Comparison of ENCODE assay signal across 9 cellular contexts in genomic region chr1:35564037-35564883, GRCh38. TPM values are rescaled to one million over a fixed set of nuclear protein-coding genes. Genes with fewer than 3 reads are reported as not detected.
A peak's percentile ranks its signal among the peaks of the same experiment; 100 is the strongest.
DNase-seq lines count a peak whose midpoint lies in the region; ATAC-seq and TF ChIP-seq lines count a peak whose summit lies in the region.
"Had no signal": no experiment of that assay in that cellular context is flagged by ENCODE, and none has a peak within 500 bp of the region (broad histone marks: within the 10 kb centered on the region; RNA-seq: fewer than 3 reads in every experiment).

No MANE protein-coding gene starts in this region.

- no peak overlapping the region for H3K4me3 ChIP-seq in effector memory CD4-positive, alpha-beta T cell (ENCODE audit: insufficient read depth, low read depth, low read length, poor library complexity, severe bottlenecking)

- no peaks in the 10 kb centered on the region for H3K27me3 Mint-ChIP-seq in activated CD8-positive, alpha-beta T cell treated with anti-CD3 and anti-CD28 coated beads for 36 hours
- H3K27me3 Mint-ChIP-seq: activated naive CD4-positive, alpha-beta T cell treated with anti-CD3 and anti-CD28 coated beads, Interleukin-2, amount 50 U/mL, for 24 hours had no signal

- intact Hi-C loops in activated CD8-positive, alpha-beta T cell treated with anti-CD3 and anti-CD28 coated beads for 36 hours (cut with micrococcal nuclease) = loop anchor here (5.0 kb wide), 1 partner anchor 112 kb away; no protein-coding TSS in a partner anchor

- peak; percentile 45 for ATAC-seq in HG03280 (IDR thresholded peaks at IDR 0.05; ENCODE audit: unreplicated experiment)
- peak; percentile 83 for ATAC-seq in activated CD8-positive, alpha-beta T cell treated with anti-CD3 and anti-CD28 coated beads for 36 hours
- ATAC-seq in GM21786 (IDR thresholded peaks at IDR 0.05; ENCODE audit: unreplicated experiment) = no peak

- no peak overlapping the region for H3K27ac ChIP-seq in effector memory CD4-positive, alpha-beta T cell (ENCODE audit: insufficient read depth, low read length, poor library complexity, severe bottlenecking)

- no peak overlapping the region for H3K4me3 Mint-ChIP-seq in activated CD8-positive, alpha-beta T cell treated with anti-CD3 and anti-CD28 coated beads for 36 hours
- H3K4me3 Mint-ChIP-seq: activated naive CD4-positive, alpha-beta T cell treated with anti-CD3 and anti-CD28 coated beads, Interleukin-2, amount 50 U/mL, for 24 hours had no signal

- no peaks in the 10 kb centered on the region for H3K27me3 ChIP-seq in effector memory CD4-positive, alpha-beta T cell (replicated peaks; ENCODE audit: control insufficient read depth, insufficient read depth, low read length, poor library complexity, severe bottlenecking)

- H3K36me3 Mint-ChIP-seq in activated CD8-positive, alpha-beta T cell treated with anti-CD3 and anti-CD28 coated beads for 36 hours (ENCODE audit: low read depth) = peaks cover 10% of the 10 kb centered on the region

- no peaks in the 10 kb centered on the region for H3K9me3 ChIP-seq in effector memory CD4-positive, alpha-beta T cell (ENCODE audit: control insufficient read depth, low read length)

- H3K4me1 Mint-ChIP-seq in activated CD8-positive, alpha-beta T cell treated with anti-CD3 and anti-CD28 coated beads for 36 hours (ENCODE audit: low read depth) = peaks cover 24% of the 10 kb centered on the region

- H3K4me1 ChIP-seq in effector memory CD4-positive, alpha-beta T cell (ENCODE audit: control insufficient read depth, insufficient read depth, low read length, poor library complexity, severe bottlenecking) = peaks cover 4% of the 10 kb centered on the region

- H3K36me3 ChIP-seq in effector memory CD4-positive, alpha-beta T cell (ENCODE audit: control insufficient read depth, insufficient read depth, low read length) = peaks cover 4% of the 10 kb centered on the region

- H3K27ac Mint-ChIP-seq in activated CD8-positive, alpha-beta T cell treated with anti-CD3 and anti-CD28 coated beads for 36 hours = peak overlapping the region; percentile 50
- H3K27ac Mint-ChIP-seq: activated naive CD4-positive, alpha-beta T cell treated with anti-CD3 and anti-CD28 coated beads, Interleukin-2, amount 50 U/mL, for 24 hours had no signal

- DNase-seq in D341Med (ENCODE audit: low spot score) = peak; percentile 74
- DNase-seq in NCI-H82 treated with DMSO at 0.1 percent for 48 hours (lab: John Stamatoyannopoulos, UW; ENCODE audit: unreplicated experiment) = peak; percentile 51
- peak; percentile 93 for DNase-seq in activated CD8-positive, alpha-beta T cell treated with anti-CD3 and anti-CD28 coated beads for 36 hours
- peak; percentile 48 to 71 (median 59) for DNase-seq in effector memory CD4-positive, alpha-beta T cell
- DNase-seq in mesenteric fat pad (ENCODE audit: low spot score) = peak; percentile 88
- DNase-seq in stimulated activated CD8-positive, alpha-beta memory T cell treated with anti-CD3 and anti-CD28 coated beads, Interleukin-4, amount 100 ng/mL, for 24 hours (ENCODE audit: low read depth) = peak; percentile 65

- CTCF ChIA-PET in activated CD8-positive, alpha-beta T cell treated with anti-CD3 and anti-CD28 coated beads for 36 hours (lab: Charles Lee) = interaction anchor here (0.6 to 5.9 kb wide), 41 partner anchors 8 to 363 kb away, joined by 3 to 76 read pairs (median 4); partner anchors contain the start of genes CLSPN and TFAP2E

- POLR2A ChIA-PET in activated CD8-positive, alpha-beta T cell treated with anti-CD3 and anti-CD28 coated beads for 36 hours (lab: Charles Lee) = interaction anchor here (0.9 to 1.5 kb wide), 2 partner anchors 13 to 208 kb away, joined by 3 to 4 read pairs; no protein-coding TSS in a partner anchor

- H3K9me3 Mint-ChIP-seq in activated CD8-positive, alpha-beta T cell treated with anti-CD3 and anti-CD28 coated beads for 36 hours = no peaks in the 10 kb centered on the region
- H3K9me3 Mint-ChIP-seq: activated naive CD4-positive, alpha-beta T cell treated with anti-CD3 and anti-CD28 coated beads, Interleukin-2, amount 50 U/mL, for 24 hours had no signal

- peak; percentile 83 for TF ChIP-seq CTCF in activated CD8-positive, alpha-beta T cell treated with anti-CD3 and anti-CD28 coated beads for 36 hours (IDR thresholded peaks at IDR 0.05)

RNA-seq across cellular contexts. Expression of gene NCDN, which starts 6.7 kb away (rescaled TPM):
- 10 to 100 TPM; 17.3 to 17.5 TPM for total RNA-seq in activated CD8-positive, alpha-beta T cell treated with anti-CD3 and anti-CD28 coated beads for 36 hours
- 16.0 TPM for total RNA-seq in mesenteric fat pad

RNA-seq across cellular contexts. Expression of gene KIAA0319L, which starts 7.1 kb away (rescaled TPM):
- 10 to 100 TPM; 22.8 to 30.9 TPM for total RNA-seq in activated CD8-positive, alpha-beta T cell treated with anti-CD3 and anti-CD28 coated beads for 36 hours
- 48.5 TPM for total RNA-seq in mesenteric fat pad

RNA-seq across cellular contexts. Expression of gene TFAP2E, which starts 8.9 kb away (rescaled TPM):
- under 1 TPM; 0.56 to 0.58 TPM for total RNA-seq in activated CD8-positive, alpha-beta T cell treated with anti-CD3 and anti-CD28 coated beads for 36 hours
- total RNA-seq in mesenteric fat pad = 1.2 TPM
